15 cellular contexts compared by ENCODE assay signal in genomic region chr16:88639231-88640038, GRCh38. TPM values are rescaled to one million over a fixed set of nuclear protein-coding genes. Genes with fewer than 3 reads are reported as not detected.
A peak's percentile ranks its signal among the peaks of the same experiment; 100 is the strongest.
DNase-seq lines count a peak whose midpoint lies in the region; ATAC-seq and TF ChIP-seq lines count a peak whose summit lies in the region.
"Had no signal": no experiment of that assay in that cellular context is flagged by ENCODE, and none has a peak within 500 bp of the region (broad histone marks: within the 10 kb centered on the region; RNA-seq: fewer than 3 reads in every experiment).

No MANE protein-coding gene starts in this region.

- peaks cover 7% of the 10 kb centered on the region for H4K20me1 ChIP-seq in osteoblast (ENCODE audit: insufficient read depth, low read length)

- no peak overlapping the region for H3K27ac ChIP-seq in osteoblast (ENCODE audit: low read depth, low read length)
- no peak overlapping the region for H3K27ac ChIP-seq in sigmoid colon
- H3K27ac ChIP-seq: 22Rv1, RWPE1 had no signal

- CTCF ChIA-PET in activated CD4-positive, alpha-beta T cell treated with anti-CD3 and anti-CD28 coated beads for 36 hours (lab: Charles Lee): interaction anchor here (0.7 to 1.0 kb wide), 3 partner anchors 42 to 69 kb away, joined by 3 to 4 read pairs (median 3); partner anchors contain the start of gene ZC3H18

- 13 to 26% methylated on average over 45 of the region's 45 CpGs for WGBS in sigmoid colon, 2 donors

- H3K4me1 ChIP-seq in osteoblast (ENCODE audit: insufficient read depth, low read length) (peaks cover 6% of the 10 kb centered on the region), sigmoid colon (peaks cover 0 to 11% (median 7%) of the 10 kb centered on the region in 4 donors)

- no peak overlapping the region for H3K4me2 ChIP-seq in osteoblast (ENCODE audit: insufficient read depth, low read length)

- H3K36me3 ChIP-seq in osteoblast (ENCODE audit: insufficient read depth, low read length) (no peaks in the 10 kb centered on the region), sigmoid colon (no peaks in the 10 kb centered on the region)

- no peaks in the 10 kb centered on the region for H3K79me2 ChIP-seq in osteoblast (ENCODE audit: insufficient read depth, low read length)

- DNase-seq in DMS 273 (lab: John Stamatoyannopoulos, UW; ENCODE audit: unreplicated experiment): peak; percentile 63
- DNase-seq in DMS 273 treated with DMSO at 0.1 percent for 48 hours (lab: John Stamatoyannopoulos, UW): no peak
- DNase-seq in HuH-7 (ENCODE audit: low spot score): peak; percentile 45
- DNase-seq in ecto neural progenitor cell (ENCODE audit: low spot score): peak; percentile 61
- DNase-seq in osteoblast (ENCODE audit: insufficient read length, low spot score, missing footprints): peak; percentile 93
- no peak for DNase-seq in activated gamma-delta T cell (lab: John Stamatoyannopoulos, UW)
- DNase-seq in activated CD4-positive, alpha-beta T cell treated with anti-CD3 and anti-CD28 coated beads for 36 hours: no peak
- no peak for DNase-seq in sigmoid colon
- DNase-seq: cortex of kidney, head of caudate nucleus, NCI-H1105 had no signal

- H3K36me3 Mint-ChIP-seq in activated CD4-positive, alpha-beta T cell treated with anti-CD3 and anti-CD28 coated beads for 36 hours (ENCODE audit: low read depth): peaks cover 11% of the 10 kb centered on the region

- H3K9me3 ChIP-seq in osteoblast (ENCODE audit: low read depth, low read length): no peaks in the 10 kb centered on the region
- H3K9me3 ChIP-seq in sigmoid colon: no peaks in the 10 kb centered on the region

- no peak for TF ChIP-seq EP300 in sigmoid colon (IDR thresholded peaks at IDR 0.05)

- peaks cover 23% of the 10 kb centered on the region for H3K27me3 Mint-ChIP-seq in activated CD4-positive, alpha-beta T cell treated with anti-CD3 and anti-CD28 coated beads for 36 hours

- H3K4me3 ChIP-seq in osteoblast (ENCODE audit: insufficient read depth, low read length) (no peak overlapping the region), sigmoid colon (no peak overlapping the region)

- TF ChIP-seq CTCF in osteoblast (IDR thresholded peaks at IDR 0.05; ENCODE audit: extremely low read depth, low read depth, low read length) (no peak), sigmoid colon (IDR thresholded peaks at IDR 0.05) (no peak)

- TF ChIP-seq POLR2A in sigmoid colon (IDR thresholded peaks at IDR 0.05): no peak

- intact Hi-C loops in activated CD4-positive, alpha-beta T cell treated with anti-CD3 and anti-CD28 coated beads for 36 hours (cut with DNase I, micrococcal nuclease): loop anchor here in 1 of 2 experiments (10.0 kb wide), 1 partner anchor 145 kb away; the partner anchor contains the start of gene PIEZO1
- intact Hi-C loops in sigmoid colon (cut with DNase I): no loop called here

- no peaks in the 10 kb centered on the region for H3K9me3 Mint-ChIP-seq in activated CD4-positive, alpha-beta T cell treated with anti-CD3 and anti-CD28 coated beads for 36 hours (ENCODE audit: low read depth)
- H3K9me3 Mint-ChIP-seq: activated naive CD4-positive, alpha-beta T cell treated with anti-CD3 and anti-CD28 coated beads, Interleukin-2, amount 50 U/mL, for 24 hours; stimulated activated naive CD8-positive, alpha-beta T cell treated with anti-CD3 and anti-CD28 coated beads, Interleukin-15, Interleukin-2, amounts not matched to agents 100 ng/mL and 50 ng/mL, for 24 hours had no signal

- H3K27me3 ChIP-seq in osteoblast (ENCODE audit: insufficient read depth, low read length) (peaks cover 39% of the 10 kb centered on the region), sigmoid colon (peaks cover 28 to 63% (median 50%) of the 10 kb centered on the region in 3 donors)

- H3K27ac Mint-ChIP-seq in activated CD4-positive, alpha-beta T cell treated with anti-CD3 and anti-CD28 coated beads for 36 hours: no peak overlapping the region
- H3K27ac Mint-ChIP-seq: stimulated activated naive CD8-positive, alpha-beta T cell treated with anti-CD3 and anti-CD28 coated beads, Interleukin-15, Interleukin-2, amounts not matched to agents 100 ng/mL and 50 ng/mL, for 24 hours had no signal

- no peak overlapping the region for H2AFZ ChIP-seq in osteoblast (ENCODE audit: low read length)

- POLR2A ChIA-PET in activated CD4-positive, alpha-beta T cell treated with anti-CD3 and anti-CD28 coated beads for 36 hours (lab: Charles Lee): no interaction called here

- peaks cover 33% of the 10 kb centered on the region for H3K4me1 Mint-ChIP-seq in activated CD4-positive, alpha-beta T cell treated with anti-CD3 and anti-CD28 coated beads for 36 hours

- no peak for ATAC-seq in activated CD4-positive, alpha-beta T cell treated with anti-CD3 and anti-CD28 coated beads for 36 hours

- H3K4me3 Mint-ChIP-seq in activated CD4-positive, alpha-beta T cell treated with anti-CD3 and anti-CD28 coated beads for 36 hours: no peak overlapping the region
- H3K4me3 Mint-ChIP-seq: activated naive CD4-positive, alpha-beta T cell treated with anti-CD3 and anti-CD28 coated beads, Interleukin-2, amount 50 U/mL, for 24 hours; stimulated activated naive CD8-positive, alpha-beta T cell treated with anti-CD3 and anti-CD28 coated beads, Interleukin-15, Interleukin-2, amounts not matched to agents 100 ng/mL and 50 ng/mL, for 24 hours had no signal

RNA-seq across cellular contexts. Expression of gene IL17C, which starts 1.1 kb away (rescaled TPM):
- total RNA-seq in osteoblast (under 0.01 and 0.29 TPM in 2 replicates), sigmoid colon (not detected)
- under 1 TPM in 1 of 2 experiments, not detected in 1; 0.18 TPM for total RNA-seq in activated CD4-positive, alpha-beta T cell treated with anti-CD3 and anti-CD28 coated beads for 36 hours
- polyA plus RNA-seq in sigmoid colon: under 1 TPM in 1 of 3 donors, not detected in 2; 0.96 TPM

RNA-seq across cellular contexts. Expression of gene CYBA, which starts 11.4 kb away (rescaled TPM):
- total RNA-seq in osteoblast (144 and 250 TPM in 2 replicates), sigmoid colon (100 to 1,000 TPM in 2 of 4 donors, 10 to 100 TPM in 2; 63.1 to 147 (median 105) TPM)
- total RNA-seq in activated CD4-positive, alpha-beta T cell treated with anti-CD3 and anti-CD28 coated beads for 36 hours: 100 to 1,000 TPM; 155 to 200 TPM
- 100 to 1,000 TPM in 2 of 3 donors, 10 to 100 TPM in 1; 81.1 to 429 (median 208) TPM for polyA plus RNA-seq in sigmoid colon

RNA-seq across cellular contexts. Expression of gene MVD, which starts 23.5 kb away (rescaled TPM):
- 67.3 and 73.1 TPM in 2 replicates for total RNA-seq in osteoblast
- 10 to 100 TPM; 62.8 to 81.1 TPM for total RNA-seq in activated CD4-positive, alpha-beta T cell treated with anti-CD3 and anti-CD28 coated beads for 36 hours
- total RNA-seq in sigmoid colon: 10 to 100 TPM; 16.8 to 25.7 (median 23.2) TPM
- 100 to 1,000 TPM in 1 of 3 donors, 10 to 100 TPM in 2; 41.4 to 206 (median 84.8) TPM for polyA plus RNA-seq in sigmoid colon

RNA-seq across cellular contexts. Expression of gene SNAI3, which starts 46.9 kb away (rescaled TPM):
- total RNA-seq in osteoblast (not detected in 2 replicates), sigmoid colon (under 1 TPM in 2 of 4 donors, not detected in 2; 0.71 to 0.82 TPM)
- total RNA-seq in activated CD4-positive, alpha-beta T cell treated with anti-CD3 and anti-CD28 coated beads for 36 hours: 1 to 10 TPM; 3.6 to 4.1 TPM
- polyA plus RNA-seq in sigmoid colon: 1 to 10 TPM in 1 of 3 donors, under 1 TPM in 2; 0.46 to 3.0 (median 0.60) TPM

Comparison
In these comparisons a context has a peak if more than half of its experiments do, and no peak if none do; other contexts are left out.
1. DNase-seq: peak in DMS 273 (single experiment), HuH-7 (single experiment), ecto neural progenitor cell (single experiment) and osteoblast (single experiment); none in DMS 273 treated with DMSO at 0.1 percent for 48 hours (single experiment), activated gamma-delta T cell (single experiment), activated CD4-positive, alpha-beta T cell treated with anti-CD3 and anti-CD28 coated beads for 36 hours (single experiment) and sigmoid colon (single experiment).